In genomic region chr5:147876141-147876540, GRCh38 we compare ENCODE assay signal across 24 cellular contexts. TPM values are rescaled to one million over a fixed set of nuclear protein-coding genes. Genes with fewer than 3 reads are reported as not detected.
A peak's percentile ranks its signal among the peaks of the same experiment; 100 is the strongest.
DNase-seq lines count a peak whose midpoint lies in the region; ATAC-seq, FAIRE-seq and TF ChIP-seq lines count a peak whose summit lies in the region.
"Had no signal": no experiment of that assay in that cellular context is flagged by ENCODE, and none has a peak within 500 bp of the region (broad histone marks: within the 10 kb centered on the region; RNA-seq: fewer than 3 reads in every experiment).

No MANE protein-coding gene starts in this region.

- H3K27me3 ChIP-seq in HUES6 (ENCODE audit: control insufficient read depth, insufficient read depth, low read length) (peaks cover 8% of the 10 kb centered on the region; the same call in 1 of the 2 replicates), H1 (replicated peaks in 1 of 4; ENCODE audit: control insufficient read depth in 3 of 4, extremely low read depth in 1 of 4, insufficient read depth in 3 of 4, low read length in 3 of 4) (no peaks in the 10 kb centered on the region), neural progenitor cell (peaks cover 37% of the 10 kb centered on the region), heart left ventricle (no peaks in the 10 kb centered on the region), GM23248 (replicated peaks; ENCODE audit: insufficient read depth) (0 out of 2 replicates have a peak, but pooled peaks cover 3% of the 10 kb centered on the region)

- H2AK5ac ChIP-seq in H1 (ENCODE audit: low read depth, low read length) = peak overlapping the region; percentile 95; the same call in 1 of the 2 replicates

- TF ChIP-seq CTCF in H1 (IDR thresholded peaks at IDR 0.05; ENCODE audit: control extremely low read depth in 1 of 3, insufficient read depth in 1 of 3, low read depth in 1 of 3, low read length in 3 of 3) = no peak
- no peak for TF ChIP-seq CTCF in neural progenitor cell (IDR thresholded peaks at IDR 0.05)
- no peak for TF ChIP-seq CTCF in heart left ventricle (IDR thresholded peaks at IDR 0.05)

- H2BK12ac ChIP-seq in H1 (ENCODE audit: low read depth, low read length) = peak overlapping the region; percentile 96

- no peak for TF ChIP-seq RAD21 in H1 (IDR thresholded peaks at IDR 0.05 in 1 of 2, conservative IDR thresholded peaks at IDR 0.05 in 1 of 2; ENCODE audit: low read depth in 2 of 2, low read length in 2 of 2)

- H3K27ac ChIP-seq in HUES6 (ENCODE audit: low read depth, low read length) = peak overlapping the region; percentile 99; the same call in 1 of the 2 replicates
- H3K27ac ChIP-seq in H1 (ENCODE audit: low read depth, low read length) = no peak overlapping the region
- no peak overlapping the region for H3K27ac ChIP-seq in neural progenitor cell
- H3K27ac ChIP-seq in heart left ventricle = no peak overlapping the region
- no peak overlapping the region for H3K27ac ChIP-seq in GM23248

- H3K4me3 Mint-ChIP-seq in neural progenitor cell = no peak overlapping the region
- H3K4me3 Mint-ChIP-seq: CD4-positive, CD25-positive, alpha-beta regulatory T cell; CD8-positive, alpha-beta memory T cell; HFFc6 had no signal

- H3K4me1 ChIP-seq in HUES6 (ENCODE audit: control insufficient read depth, insufficient read depth, low read length) (peaks cover 36% of the 10 kb centered on the region), H1 (replicated peaks in 1 of 4; ENCODE audit: control insufficient read depth in 3 of 4, insufficient read depth in 4 of 4, low read length in 3 of 4) (peaks cover 11 to 24% (median 18%) of the 10 kb centered on the region in 4 experiments; a peak in 6 of 7 replicates), neural progenitor cell (peaks cover 20% of the 10 kb centered on the region), heart left ventricle (no peaks in the 10 kb centered on the region), GM23248 (ENCODE audit: insufficient read depth) (no peaks in the 10 kb centered on the region)
- H3K4me1 ChIP-seq: BE2C had no signal

- CTCF ChIA-PET in H1 (lab: Charles Lee; ENCODE audit: partially characterized antibody) = interaction anchor here (17.4 kb wide), 1 partner anchor 58 kb away, joined by 163 read pairs; no protein-coding TSS in a partner anchor

- intact Hi-C loops in heart left ventricle (cut with DNase I) = no loop called here

- peak overlapping the region; percentile 61 for H4K5ac ChIP-seq in H1 (ENCODE audit: insufficient read length, low read depth, low read length)

- peaks cover 5% of the 10 kb centered on the region for H3K27me3 Mint-ChIP-seq in neural progenitor cell (ENCODE audit: insufficient read depth, low read depth)
- H3K27me3 Mint-ChIP-seq: CD4-positive, CD25-positive, alpha-beta regulatory T cell had no signal

- peak overlapping the region; percentile 87; the same call in 1 of the 2 replicates for H2BK5ac ChIP-seq in H1 (ENCODE audit: low read depth, low read length)

- no peaks in the 10 kb centered on the region for H3K36me3 Mint-ChIP-seq in neural progenitor cell
- H3K36me3 Mint-ChIP-seq: CD4-positive, CD25-positive, alpha-beta regulatory T cell; CD8-positive, alpha-beta memory T cell had no signal

- peaks cover 13% of the 10 kb centered on the region for H3K9me3 Mint-ChIP-seq in neural progenitor cell
- H3K9me3 Mint-ChIP-seq: CD8-positive, alpha-beta memory T cell; HFFc6 had no signal

- peak overlapping the region; percentile 11 for H3K27ac Mint-ChIP-seq in neural progenitor cell
- H3K27ac Mint-ChIP-seq: CD4-positive, CD25-positive, alpha-beta regulatory T cell; CD8-positive, alpha-beta memory T cell; HFFc6 had no signal

- peaks cover 33% of the 10 kb centered on the region for H3K4me1 Mint-ChIP-seq in neural progenitor cell
- H3K4me1 Mint-ChIP-seq: CD4-positive, CD25-positive, alpha-beta regulatory T cell; CD8-positive, alpha-beta memory T cell had no signal

- peak overlapping the region; percentile 87 for H4K91ac ChIP-seq in H1 (replicated peaks; ENCODE audit: insufficient read length, low read length)

- peak overlapping the region; percentile 70 for H3K4ac ChIP-seq in H1 (replicated peaks; ENCODE audit: insufficient read length, low read depth, low read length)

- TF ChIP-seq POLR2A in H1 (IDR thresholded peaks at IDR 0.05; ENCODE audit: control extremely low read depth in 1 of 2, low read depth in 2 of 2, low read length in 2 of 2) (no peak), heart left ventricle (IDR thresholded peaks at IDR 0.05) (no peak)

- H4K20me1 ChIP-seq in H1 (replicated peaks in 1 of 2; ENCODE audit: control insufficient read depth in 1 of 2, insufficient read depth in 2 of 2, low read length in 2 of 2) (no peaks in the 10 kb centered on the region), neural progenitor cell (ENCODE audit: low read depth) (no peaks in the 10 kb centered on the region), GM23248 (ENCODE audit: insufficient read depth) (no peaks in the 10 kb centered on the region)

- H3K18ac ChIP-seq in H1 (ENCODE audit: extremely low read depth, low read length) = peak overlapping the region; percentile 36; the same call in 1 of the 2 replicates

- no peak overlapping the region for H3K14ac ChIP-seq in H1 (ENCODE audit: insufficient read length)

- H3K9me3 ChIP-seq in HUES6 (ENCODE audit: control insufficient read depth, insufficient read depth, low read depth, low read length) (no peaks in the 10 kb centered on the region), H1 (ENCODE audit: insufficient read depth in 2 of 2, low read depth in 1 of 2, low read length in 1 of 2) (no peaks in the 10 kb centered on the region), neural progenitor cell (ENCODE audit: low read depth) (no peaks in the 10 kb centered on the region), heart left ventricle (no peaks in the 10 kb centered on the region), GM23248 (ENCODE audit: low read depth) (no peaks in the 10 kb centered on the region)
- H3K9me3 ChIP-seq: BE2C had no signal

- H3K79me1 ChIP-seq in H1 (ENCODE audit: low read depth, low read length) = peaks cover 4% of the 10 kb centered on the region; the same call in 1 of the 2 replicates

- H2BK120ac ChIP-seq in H1 (replicated peaks; ENCODE audit: low read depth, low read length) = peak overlapping the region; percentile 59

- peak overlapping the region; percentile 100 for H2BK20ac ChIP-seq in H1 (ENCODE audit: low read length)

- no peak overlapping the region for H3K9ac ChIP-seq in HUES6 (ENCODE audit: low read length)
- H3K9ac ChIP-seq in H1 (replicated peaks in 1 of 4; ENCODE audit: extremely low read depth in 1 of 4, low read depth in 3 of 4, low read length in 3 of 4) = no peak overlapping the region
- H3K9ac ChIP-seq in neural progenitor cell = no peak overlapping the region
- no peak overlapping the region for H3K9ac ChIP-seq in GM23248

- DNase-seq in H1 (ENCODE audit: low read depth in 1 of 2, low spot score in 2 of 2) (no peak), neural progenitor cell (ENCODE audit: low spot score) (no peak), heart left ventricle (no peak), GM23248 (no peak), NCI-H1105 treated with DMSO at 0.1 percent for 48 hours (lab: John Stamatoyannopoulos, UW) (no peak)
- DNase-seq: ACHN; BE2C; C1 segment of cervical spinal cord; CD4-positive, CD25-positive, alpha-beta regulatory T cell; CD8-positive, alpha-beta memory T cell; COR-L47; DMS 273 treated with DMSO at 0.1 percent for 48 hours; DMS53; DND-41; EL; HFFc6; KG1 had no signal

- H3K4me3 ChIP-seq in HUES6 (ENCODE audit: low read depth, low read length) (peak overlapping the region; percentile 90; the same call in 1 of the 2 replicates), H1 (ENCODE audit: extremely low read depth in 1 of 4, insufficient read depth in 2 of 4, low read depth in 3 of 4, low read length in 4 of 4) (peak overlapping the region in 1 of 4 experiments; percentile 83; a peak in 1 of 8 replicates), neural progenitor cell (no peak overlapping the region), heart left ventricle (no peak overlapping the region), GM23248 (no peak overlapping the region)
- H3K4me3 ChIP-seq: GM12878 had no signal

- H3K23me2 ChIP-seq in H1 (ENCODE audit: low read depth, low read length) = peaks cover 4% of the 10 kb centered on the region; the same call in 1 of the 2 replicates

- peaks cover 14% of the 10 kb centered on the region for H3F3A ChIP-seq in neural progenitor cell (ENCODE audit: low read depth)
- no peaks in the 10 kb centered on the region for H3F3A ChIP-seq in GM23248 (ENCODE audit: insufficient read depth)

- in situ Hi-C loops in GM23248 (cut with MboI) = no loop called here

- H4K8ac ChIP-seq in H1 (ENCODE audit: extremely low read depth, insufficient read depth, low read length) = no peak overlapping the region

- H3K36me3 ChIP-seq in HUES6 (ENCODE audit: control insufficient read depth, insufficient read depth, low read length) (peaks cover 25% of the 10 kb centered on the region), H1 (ENCODE audit: control insufficient read depth in 2 of 4, insufficient read depth in 4 of 4, low read length in 3 of 4) (peaks cover 2 to 29% (median 6%) of the 10 kb centered on the region in 4 experiments; a peak in 5 of 8 replicates), neural progenitor cell (no peaks in the 10 kb centered on the region), heart left ventricle (no peaks in the 10 kb centered on the region), GM23248 (ENCODE audit: low read depth) (no peaks in the 10 kb centered on the region)
- H3K36me3 ChIP-seq: BE2C had no signal

- H2AFZ ChIP-seq in H1 (ENCODE audit: low read length) (no peak overlapping the region), neural progenitor cell (replicated peaks) (no peak overlapping the region), GM23248 (no peak overlapping the region)

- H3K79me2 ChIP-seq in H1 (ENCODE audit: control insufficient read depth in 1 of 2, insufficient read depth in 2 of 2, low read length in 2 of 2) (peaks cover 20 to 74% of the 10 kb centered on the region in 2 experiments; a peak in 3 of 4 replicates), neural progenitor cell (ENCODE audit: low read depth) (no peaks in the 10 kb centered on the region), GM23248 (ENCODE audit: insufficient read depth) (no peaks in the 10 kb centered on the region)

- H3K4me2 ChIP-seq in H1 (ENCODE audit: insufficient read depth in 1 of 2, low read depth in 2 of 2, low read length in 2 of 2) = peak overlapping the region in 1 of 2 experiments; percentile 91; a peak in 1 of 4 replicates
- H3K4me2 ChIP-seq in neural progenitor cell = no peak overlapping the region
- no peak overlapping the region for H3K4me2 ChIP-seq in GM23248 (ENCODE audit: unreplicated experiment)

- no peaks in the 10 kb centered on the region for H3K9me2 ChIP-seq in GM23248 (ENCODE audit: insufficient read depth)

- TF ChIP-seq EP300 in H1 (IDR thresholded peaks at IDR 0.05; ENCODE audit: borderline replicate concordance in 1 of 2, low read depth in 2 of 2, low read length in 2 of 2) = no peak

- peak overlapping the region; percentile 93; the same call in 1 of the 2 replicates for H2BK15ac ChIP-seq in H1 (ENCODE audit: low read length)

- no peak for FAIRE-seq in H1 (lab: Jason Lieb, UNC)
- FAIRE-seq: A204.1, GM12878, H54 had no signal

- ATAC-seq in heart left ventricle = no peak
- ATAC-seq: GM12878, HCT116 had no signal

- POLR2A ChIA-PET in H1 (lab: Charles Lee; ENCODE audit: partially characterized antibody) = interaction anchor here (0.9 to 20.0 kb wide), 2 partner anchors 11 to 16 kb away, joined by 3 to 730 read pairs; no protein-coding TSS in a partner anchor

- no peak overlapping the region for H3K56ac ChIP-seq in H1 (replicated peaks; ENCODE audit: insufficient read length, low read depth, low read length)

- no peak overlapping the region for H3K23ac ChIP-seq in H1 (ENCODE audit: insufficient read length)

RNA-seq across cellular contexts. Expression of gene SCGB3A2, which starts 2.4 kb away (rescaled TPM):
- total RNA-seq in H1 (2021; fragmentation: NEBNext Ultra II Directional; extraction: Animal tissue kit (Norgen Biotek cat#: 25700)) = 63.6 and 74.3 TPM in 2 replicates
- polyA plus RNA-seq in H1 (2011; rRNA removed) = 36.7 and 47.1 TPM in 2 replicates
- 56.0 TPM for polyA plus RNA-seq in H1 (2011; cell fraction: cytosol; rRNA removed)
- polyA plus RNA-seq in H1 (2011; cell fraction: nucleus; rRNA removed) = 22.8 TPM
- polyA plus RNA-seq in H1 (2012, experiment 1 of 2) = 75.7 to 101 TPM (median 95.3 TPM) in 4 replicates
- polyA plus RNA-seq in H1 (2012, experiment 2 of 2) = 37.2 TPM
- polyA plus RNA-seq in H1 (2013, experiment 1 of 2) = 86.6 TPM
- polyA plus RNA-seq in H1 (2013, experiment 2 of 2) = 94.7 TPM
- polyA minus RNA-seq in H1 (2011; rRNA and poly(A)+ RNA removed) = 6.8 and 8.4 TPM in 2 replicates
- polyA minus RNA-seq in H1 (2011; cell fraction: cytosol; rRNA and poly(A)+ RNA removed) = 9.7 TPM
- polyA minus RNA-seq in H1 (2011; cell fraction: nucleus; rRNA and poly(A)+ RNA removed) = 18.5 TPM
- total RNA-seq in neural progenitor cell (ENCODE audit: low replicate concordance) = not detected in 2 replicates
- not detected for total RNA-seq in heart left ventricle
- under 1 TPM in 1 of 2 donors, not detected in 1; 0.30 TPM for polyA plus RNA-seq in heart left ventricle
- not detected in 2 replicates for total RNA-seq in GM23248 (2014; rRNA removed; shearing (Covaris generic))
- not detected in 2 replicates for polyA plus RNA-seq in GM23248 (2016; fragmentation: Nextera tagmentation; extraction: Ambion mirVana)
- total RNA-seq: CD4-positive, CD25-positive, alpha-beta regulatory T cell; CD8-positive, alpha-beta memory T cell; G401; GM12878; HFFc6; HT1080 had no signal
- polyA plus RNA-seq: CD4-positive, CD25-positive, alpha-beta regulatory T cell; CD8-positive, alpha-beta memory T cell had no signal

RNA-seq across cellular contexts. Expression of gene C5orf46, which starts 30.2 kb away (rescaled TPM):
- total RNA-seq in H1 (2021; fragmentation: NEBNext Ultra II Directional; extraction: Animal tissue kit (Norgen Biotek cat#: 25700)) = not detected in 2 replicates
- not detected in 2 replicates for polyA plus RNA-seq in H1 (2011; rRNA removed)
- not detected for polyA plus RNA-seq in H1 (2011; cell fraction: cytosol; rRNA removed)
- polyA plus RNA-seq in H1 (2011; cell fraction: nucleus; rRNA removed) = not detected
- 0.60 to 2.5 TPM (median 0.88 TPM) in 4 replicates for polyA plus RNA-seq in H1 (2012, experiment 1 of 2)
- not detected for polyA plus RNA-seq in H1 (2012, experiment 2 of 2)
- not detected for polyA plus RNA-seq in H1 (2013, experiment 1 of 2)
- polyA plus RNA-seq in H1 (2013, experiment 2 of 2) = not detected
- polyA minus RNA-seq in H1 (2011; rRNA and poly(A)+ RNA removed) = not detected in 2 replicates
- not detected for polyA minus RNA-seq in H1 (2011; cell fraction: cytosol; rRNA and poly(A)+ RNA removed)
- not detected for polyA minus RNA-seq in H1 (2011; cell fraction: nucleus; rRNA and poly(A)+ RNA removed)
- not detected in 2 replicates for total RNA-seq in neural progenitor cell (ENCODE audit: low replicate concordance)
- 10 to 100 TPM in 1 of 9 donors, 1 to 10 TPM in 7, not detected in 1; 3.8 to 14.1 (median 6.1) TPM for total RNA-seq in heart left ventricle
- 10 to 100 TPM in 1 of 2 donors, 1 to 10 TPM in 1; 7.9 to 28.6 TPM for polyA plus RNA-seq in heart left ventricle
- not detected in 2 replicates for total RNA-seq in GM23248 (2014; rRNA removed; shearing (Covaris generic))
- 0.43 and 1.5 TPM in 2 replicates for polyA plus RNA-seq in GM23248 (2016; fragmentation: Nextera tagmentation; extraction: Ambion mirVana)
- total RNA-seq: CD4-positive, CD25-positive, alpha-beta regulatory T cell; CD8-positive, alpha-beta memory T cell; G401; GM12878; HFFc6 had no signal
- polyA plus RNA-seq: CD4-positive, CD25-positive, alpha-beta regulatory T cell; CD8-positive, alpha-beta memory T cell; GM12878 had no signal

RNA-seq across cellular contexts. Expression of gene SPINK1, which starts 44.7 kb away (rescaled TPM):
- 0.48 TPM in 1 of 2 replicates, not detected in the other for total RNA-seq in H1 (2021; fragmentation: NEBNext Ultra II Directional; extraction: Animal tissue kit (Norgen Biotek cat#: 25700))
- polyA plus RNA-seq in H1 (2011; rRNA removed) = 1.3 TPM in 2 replicates
- 1.7 TPM for polyA plus RNA-seq in H1 (2011; cell fraction: cytosol; rRNA removed)
- 3.9 TPM for polyA plus RNA-seq in H1 (2011; cell fraction: nucleus; rRNA removed)
- polyA plus RNA-seq in H1 (2012, experiment 1 of 2) = 0.67 to 2.4 TPM (median 1.6 TPM) in 4 replicates
- polyA plus RNA-seq in H1 (2012, experiment 2 of 2) = not detected
- polyA plus RNA-seq in H1 (2013, experiment 1 of 2) = 4.6 TPM
- polyA plus RNA-seq in H1 (2013, experiment 2 of 2) = 5.7 TPM
- 0.50 and 0.73 TPM in 2 replicates for polyA minus RNA-seq in H1 (2011; rRNA and poly(A)+ RNA removed)
- not detected for polyA minus RNA-seq in H1 (2011; cell fraction: cytosol; rRNA and poly(A)+ RNA removed)
- 1.9 TPM for polyA minus RNA-seq in H1 (2011; cell fraction: nucleus; rRNA and poly(A)+ RNA removed)
- not detected in 2 replicates for total RNA-seq in neural progenitor cell (ENCODE audit: low replicate concordance)
- 10 to 100 TPM in 1 of 9 donors, 1 to 10 TPM in 3, under 1 TPM in 2, not detected in 3; 0.58 to 32.4 (median 3.5) TPM for total RNA-seq in heart left ventricle
- 10 to 100 TPM in 1 of 2 donors, under 1 TPM in 1; 0.50 to 29.0 TPM for polyA plus RNA-seq in heart left ventricle
- not detected in 2 replicates for total RNA-seq in GM23248 (2014; rRNA removed; shearing (Covaris generic))
- polyA plus RNA-seq in GM23248 (2016; fragmentation: Nextera tagmentation; extraction: Ambion mirVana) = not detected in 2 replicates
- total RNA-seq: CD4-positive, CD25-positive, alpha-beta regulatory T cell; CD8-positive, alpha-beta memory T cell; G401; HFFc6; HT1080 had no signal
- polyA plus RNA-seq: CD4-positive, CD25-positive, alpha-beta regulatory T cell; CD8-positive, alpha-beta memory T cell; GM12878 had no signal

Comparison
In these comparisons a context has a peak if more than half of its experiments do, and no peak if none do; other contexts are left out.
1. RNA of gene SCGB3A2, which starts 2.4 kb away (total RNA-seq): 63.6 to 74.3 TPM in H1; not detected in neural progenitor cell, not detected in heart left ventricle and not detected in GM23248; every median in the first group is over 10 times any median in the second.